26 cellular contexts compared by ENCODE assay signal in genomic region chr7:10225265-10225664, GRCh38.
DNase-seq lines count a peak whose midpoint lies in the region; ATAC-seq and TF ChIP-seq lines count a peak whose summit lies in the region.
"Had no signal": no experiment of that assay in that cellular context is flagged by ENCODE, and none has a peak within 500 bp of the region (broad histone marks: within the 10 kb centered on the region; RNA-seq: fewer than 3 reads in every experiment).

No MANE protein-coding gene starts in this region.

- H3K36me3 ChIP-seq in PC-3 (ENCODE audit: low read depth, low read length) = no peaks in the 10 kb centered on the region
- H3K36me3 ChIP-seq: tibial artery had no signal

- H3K4me1 ChIP-seq in PC-3 (ENCODE audit: insufficient read depth, low read length) = no peaks in the 10 kb centered on the region

- POLR2A ChIA-PET in PC-3 (lab: Charles Lee; ENCODE audit: unreplicated experiment) = interaction anchor here (0.6 kb wide), 1 partner anchor 26 kb away, joined by 11 read pairs; no protein-coding TSS in a partner anchor

- H3K4me3 ChIP-seq in PC-3 (ENCODE audit: low read length) (no peak overlapping the region), fibroblast of pulmonary artery (replicated peaks; ENCODE audit: low read depth, low read length) (no peak overlapping the region)
- H3K4me3 ChIP-seq: dorsolateral prefrontal cortex, tibial artery had no signal

- DNase-seq in H4 (ENCODE audit: low spot score) (peak; percentile 56), NCI-H1436 treated with DMSO at 0.1 percent for 48 hours (lab: John Stamatoyannopoulos, UW) (peak; percentile 2), PC-3 (no peak), fibroblast of pulmonary artery (ENCODE audit: low read depth) (peak; percentile 25), GM03348 (ENCODE audit: low spot score) (no peak), NCI-H524 (lab: John Stamatoyannopoulos, UW) (no peak), DMS153 (lab: John Stamatoyannopoulos, UW) (no peak)
- DNase-seq: activated CD4-positive, alpha-beta T cell treated with anti-CD3 and anti-CD28 coated beads for 36 hours; activated naive CD4-positive, alpha-beta T cell treated with anti-CD3 and anti-CD28 coated beads for 36 hours; activated T-cell treated with anti-CD3 and anti-CD28 coated beads, Interleukin-2, amount 50 U/mL, for 72 hours; amniotic stem cell; caudate nucleus; CD4-positive, CD25-positive, alpha-beta regulatory T cell; dorsolateral prefrontal cortex; foreskin melanocyte; GDM1; KG1; NCI-H2029 treated with DMSO at 0.1 percent for 48 hours; NCI-H82; nucleus accumbens; OCI-M1; Right ventricle myocardium superior; stimulated activated CD4-positive, alpha-beta T cell treated with anti-CD3 and anti-CD28 coated beads, Interleukin-12 subunit alpha, Interleukin-12 subunit beta, amount 100 ng/mL, for 4 hours; T-helper 1 cell; tibial artery had no signal

- CTCF ChIA-PET in PC-3 (lab: Charles Lee) = no interaction called here

- H2AFZ ChIP-seq in PC-3 (ENCODE audit: low read length) = no peak overlapping the region

- BruUV-seq in PC-3 (replicated peaks; lab: Mats Ljungman, UMichigan) = no TSS peak

- no peaks in the 10 kb centered on the region for H3K79me2 ChIP-seq in PC-3 (ENCODE audit: low read length)

- H3K9ac ChIP-seq in PC-3 (ENCODE audit: low read length) = no peak overlapping the region

- ATAC-seq in PC-3 = peak; percentile 64
- ATAC-seq in GM18502 (IDR thresholded peaks at IDR 0.05; ENCODE audit: poor library complexity, unreplicated experiment) = no peak
- ATAC-seq: activated CD4-positive, alpha-beta T cell treated with anti-CD3 and anti-CD28 coated beads for 36 hours; activated T-cell treated with anti-CD3 and anti-CD28 coated beads, Interleukin-2, amount 50 U/mL, for 72 hours had no signal

- H3F3A ChIP-seq in PC-3 (ENCODE audit: low read length, unreplicated experiment) = no peaks in the 10 kb centered on the region

- no peaks in the 10 kb centered on the region for H3K27me3 ChIP-seq in PC-3 (ENCODE audit: low read length)
- H3K27me3 ChIP-seq: dorsolateral prefrontal cortex, tibial artery had no signal

- no peaks in the 10 kb centered on the region for H3K9me2 ChIP-seq in PC-3 (replicated peaks; ENCODE audit: low read length)

- intact Hi-C loops in PC-3 (cut with micrococcal nuclease) = no loop called here

- no peaks in the 10 kb centered on the region for H4K20me1 ChIP-seq in PC-3 (ENCODE audit: low read length)

- H3K9me3 ChIP-seq in PC-3 (ENCODE audit: low read length) = 0 out of 2 replicates have a peak, but pooled peaks cover 3% of the 10 kb centered on the region
- H3K9me3 ChIP-seq: tibial artery had no signal

- no peak overlapping the region for H3K27ac ChIP-seq in PC-3 (ENCODE audit: low read length)
- H3K27ac ChIP-seq: dorsolateral prefrontal cortex, tibial artery had no signal

- no peak overlapping the region for H3K4me2 ChIP-seq in PC-3 (ENCODE audit: low read length)

- TF ChIP-seq CTCF in PC-3 (conservative IDR thresholded peaks at IDR 0.05; ENCODE audit: low read depth, low read length) (no peak), fibroblast of pulmonary artery (IDR thresholded peaks at IDR 0.05; ENCODE audit: low read length, missing control alignments) (no peak)

Comparison
In these comparisons a context has a peak if more than half of its experiments do, and no peak if none do; other contexts are left out.
1. DNase-seq: peak in H4 (single experiment), NCI-H1436 treated with DMSO at 0.1 percent for 48 hours (single experiment) and fibroblast of pulmonary artery (single experiment); none in PC-3 (single experiment), GM03348 (single experiment), NCI-H524 (0 of 2) and DMS153 (single experiment).